Comparison of ENCODE assay signal across 10 cellular contexts in the genomic region with DNA sequence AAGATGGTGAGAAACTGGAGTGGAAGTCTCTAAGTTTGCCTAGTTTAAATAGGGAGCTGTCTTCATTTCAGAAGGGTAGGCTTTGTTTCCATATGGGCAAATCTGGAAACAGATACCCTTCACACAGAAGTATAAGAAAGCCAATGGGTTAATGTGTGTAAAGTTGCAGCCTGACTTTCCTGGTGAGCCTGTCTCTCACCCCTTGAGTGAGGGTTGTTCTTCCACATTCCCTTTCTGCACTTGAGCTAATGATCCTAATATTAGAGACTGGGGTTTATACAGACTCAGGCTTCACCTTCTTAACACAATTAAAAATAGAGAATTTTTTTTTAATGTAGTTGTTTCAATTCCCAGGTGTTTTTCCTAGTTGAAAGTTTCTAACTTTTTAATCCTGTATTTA.
"Had no signal": no experiment of that assay in that cellular context is flagged by ENCODE, and none has a peak within 500 bp of the region (broad histone marks: within the 10 kb centered on the region; RNA-seq: fewer than 3 reads in every experiment).

No MANE protein-coding gene starts in this region.

- H3K4me1 ChIP-seq: foreskin keratinocyte had no signal

- H3K4me3 ChIP-seq: ovary had no signal

- H3K27ac ChIP-seq: ovary had no signal

- H3K4me3 Mint-ChIP-seq: activated CD4-positive, alpha-beta T cell treated with anti-CD3 and anti-CD28 coated beads, Interleukin-2, amount 10 ng/mL, durations not matched to agents 24 days and 14 days; activated naive CD8-positive, alpha-beta T cell treated with anti-CD3 and anti-CD28 coated beads, Interleukin-2, amount 10 ng/mL, durations not matched to agents 7 days and 5 days had no signal

- H3K9me3 Mint-ChIP-seq: activated CD4-positive, alpha-beta T cell treated with anti-CD3 and anti-CD28 coated beads, Interleukin-2, amount 10 ng/mL, durations not matched to agents 24 days and 14 days; activated naive CD8-positive, alpha-beta T cell treated with anti-CD3 and anti-CD28 coated beads, Interleukin-2, amount 10 ng/mL, durations not matched to agents 7 days and 5 days had no signal

- H3K27me3 Mint-ChIP-seq: activated CD4-positive, alpha-beta T cell treated with anti-CD3 and anti-CD28 coated beads, Interleukin-2, amount 10 ng/mL, durations not matched to agents 24 days and 14 days; activated naive CD8-positive, alpha-beta T cell treated with anti-CD3 and anti-CD28 coated beads, Interleukin-2, amount 10 ng/mL, durations not matched to agents 7 days and 5 days had no signal

- H3K36me3 ChIP-seq: ovary had no signal

- H3K9me3 ChIP-seq: ovary had no signal

- H3K27ac Mint-ChIP-seq: activated CD4-positive, alpha-beta T cell treated with anti-CD3 and anti-CD28 coated beads, Interleukin-2, amount 10 ng/mL, durations not matched to agents 24 days and 14 days; activated naive CD8-positive, alpha-beta T cell treated with anti-CD3 and anti-CD28 coated beads, Interleukin-2, amount 10 ng/mL, durations not matched to agents 7 days and 5 days had no signal

- DNase-seq: activated CD4-positive, alpha-beta T cell treated with anti-CD3 and anti-CD28 coated beads, Interleukin-2, amount 10 ng/mL, durations not matched to agents 24 days and 14 days; activated CD8-positive, alpha-beta memory T cell treated with anti-CD3 and anti-CD28 coated beads for 24 hours; activated effector memory CD4-positive, alpha-beta T cell treated with Interleukin-2 at 50 U/mL for 16 hours; activated naive CD8-positive, alpha-beta T cell treated with anti-CD3 and anti-CD28 coated beads, Interleukin-2, amount 10 ng/mL, durations not matched to agents 7 days and 5 days; activated T-cell treated with anti-CD3 and anti-CD28 coated beads for 4 hours; anterior cingulate cortex; foreskin keratinocyte; mesendoderm; ovary; trophoblast cell had no signal

- H3K27me3 ChIP-seq: foreskin keratinocyte, ovary had no signal
